ENCODE assay signal across 19 cellular contexts in the genomic region with DNA sequence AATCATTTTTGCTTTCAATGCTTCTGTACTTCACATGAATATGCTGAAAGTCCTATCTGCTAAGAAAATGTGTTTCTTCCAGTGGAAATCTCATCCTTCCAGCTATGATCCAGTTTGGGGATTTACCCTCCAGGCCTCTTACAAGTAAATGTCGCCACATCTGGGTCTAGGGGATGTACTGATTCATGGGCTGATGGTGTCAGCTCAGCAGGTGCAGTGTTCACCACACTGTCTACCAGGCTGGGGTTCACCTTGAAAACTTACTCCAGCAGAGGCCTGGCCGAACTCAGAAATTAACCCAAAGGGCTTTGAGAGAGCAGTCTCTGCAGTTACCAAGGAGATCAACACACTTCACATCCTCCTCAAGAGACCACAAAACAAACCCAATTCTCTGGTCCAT.
A peak's percentile ranks its signal among the peaks of the same experiment; 100 is the strongest.
DNase-seq lines count a peak whose midpoint lies in the region; ATAC-seq and TF ChIP-seq lines count a peak whose summit lies in the region.
"Had no signal": no experiment of that assay in that cellular context is flagged by ENCODE, and none has a peak within 500 bp of the region (broad histone marks: within the 10 kb centered on the region; RNA-seq: fewer than 3 reads in every experiment).

No MANE protein-coding gene starts in this region.

- H2BK15ac ChIP-seq in mesenchymal stem cell (ENCODE audit: low read depth, poor library complexity, severe bottlenecking) = no peak overlapping the region

- H4K20me1 ChIP-seq in DND-41 (ENCODE audit: insufficient read depth, low read length) (no peaks in the 10 kb centered on the region), GM23248 (ENCODE audit: insufficient read depth) (no peaks in the 10 kb centered on the region)
- H4K20me1 ChIP-seq: BLaER1 had no signal

- H3K9ac ChIP-seq in DND-41 (ENCODE audit: low read depth, low read length) (no peak overlapping the region), mesenchymal stem cell (ENCODE audit: low read length) (no peak overlapping the region), GM23248 (no peak overlapping the region)
- H3K9ac ChIP-seq: BLaER1 had no signal

- no peak overlapping the region for H3K4me3 Mint-ChIP-seq in HFFc6
- H3K4me3 Mint-ChIP-seq: CD14-positive monocyte; CD4-positive, CD25-positive, alpha-beta regulatory T cell; CD8-positive, alpha-beta T cell had no signal

- H3K9me3 ChIP-seq in DND-41 (ENCODE audit: insufficient read depth, low read length, severe bottlenecking) (no peaks in the 10 kb centered on the region), mesenchymal stem cell (ENCODE audit: control insufficient read depth, low read length) (no peaks in the 10 kb centered on the region), GM23248 (ENCODE audit: low read depth) (no peaks in the 10 kb centered on the region)
- H3K9me3 ChIP-seq: BE2C, BLaER1, Caco-2 had no signal

- no peak for TF ChIP-seq CTCF in DND-41 (IDR thresholded peaks at IDR 0.05; ENCODE audit: borderline replicate concordance, extremely low read depth, low read length, poor library complexity, severe bottlenecking)
- no peak for TF ChIP-seq CTCF in HFFc6 (IDR thresholded peaks at IDR 0.05)

- peak overlapping the region; percentile 17 for H2AK5ac ChIP-seq in mesenchymal stem cell (ENCODE audit: low read length, severe bottlenecking)

- H3K36me3 ChIP-seq in DND-41 (ENCODE audit: insufficient read depth, low read length) (no peaks in the 10 kb centered on the region), mesenchymal stem cell (ENCODE audit: control insufficient read depth in 1 of 2, insufficient read depth in 2 of 2, low read depth in 1 of 2, low read length in 2 of 2) (peaks cover 11 to 62% of the 10 kb centered on the region in 2 experiments), GM23248 (ENCODE audit: low read depth) (no peaks in the 10 kb centered on the region; the same call in 1 of the 2 replicates)
- H3K36me3 ChIP-seq: BE2C, BLaER1 had no signal

- no peak overlapping the region for H2BK120ac ChIP-seq in mesenchymal stem cell (ENCODE audit: low read depth, low read length)

- no peak overlapping the region for H2AFZ ChIP-seq in DND-41 (ENCODE audit: low read depth, low read length)
- H2AFZ ChIP-seq in mesenchymal stem cell (ENCODE audit: low read depth, low read length) = no peak overlapping the region
- no peak overlapping the region for H2AFZ ChIP-seq in GM23248

- H3K27me3 Mint-ChIP-seq in HFFc6 (ENCODE audit: insufficient read depth) = peaks cover 1% of the 10 kb centered on the region
- H3K27me3 Mint-ChIP-seq: CD4-positive, CD25-positive, alpha-beta regulatory T cell had no signal

- H4K91ac ChIP-seq in mesenchymal stem cell (ENCODE audit: low read length) = no peak overlapping the region

- peak overlapping the region; percentile 14; the same call in 1 of the 2 replicates for H3K27ac Mint-ChIP-seq in HFFc6
- H3K27ac Mint-ChIP-seq: CD14-positive monocyte; CD8-positive, alpha-beta T cell had no signal

- H3K9me3 Mint-ChIP-seq in HFFc6 = no peaks in the 10 kb centered on the region
- H3K9me3 Mint-ChIP-seq: CD8-positive, alpha-beta T cell had no signal

- H3K18ac ChIP-seq in mesenchymal stem cell (ENCODE audit: low read depth in 1 of 2, low read length in 2 of 2) = no peak overlapping the region

- H2BK5ac ChIP-seq in mesenchymal stem cell (ENCODE audit: low read depth, low read length, poor library complexity, severe bottlenecking) = no peak overlapping the region

- 100% methylated on average over 2 of the region's 2 CpGs for WGBS in mesenchymal stem cell
- 98 to 100% methylated on average over 2 of the region's 2 CpGs for WGBS in GM23248 (ENCODE audit: low coverage in 1 of 2, low lambda C conversion rate in 2 of 2, missing lambda C conversion rate in 2 of 2), 2 experiments

- H3K36me3 Mint-ChIP-seq in HFFc6 (ENCODE audit: low read depth) = peaks cover 56% of the 10 kb centered on the region
- H3K36me3 Mint-ChIP-seq: CD14-positive monocyte had no signal

- no peaks in the 10 kb centered on the region for H3K4me1 ChIP-seq in DND-41 (ENCODE audit: insufficient read depth, low read length)
- peaks cover under 1% of the 10 kb centered on the region for H3K4me1 ChIP-seq in mesenchymal stem cell (ENCODE audit: control insufficient read depth, insufficient read depth, low read depth, low read length)
- H3K4me1 ChIP-seq in GM23248 (ENCODE audit: insufficient read depth) = peaks cover 32% of the 10 kb centered on the region
- H3K4me1 ChIP-seq: BE2C, BLaER1, Caco-2 had no signal

- H3K9me2 ChIP-seq in GM23248 (ENCODE audit: insufficient read depth) = no peaks in the 10 kb centered on the region

- no peak overlapping the region for H3K4ac ChIP-seq in mesenchymal stem cell (ENCODE audit: low read depth in 1 of 2, low read length in 2 of 2)

- H3K4me1 Mint-ChIP-seq in HFFc6 (ENCODE audit: low read depth) = peaks cover 91% of the 10 kb centered on the region
- H3K4me1 Mint-ChIP-seq: CD14-positive monocyte had no signal

- H3K14ac ChIP-seq in mesenchymal stem cell (ENCODE audit: low read length in 2 of 2) = no peak overlapping the region

- H2BK12ac ChIP-seq in mesenchymal stem cell (ENCODE audit: low read length in 2 of 2) = no peak overlapping the region

- in situ Hi-C loops in GM23248 (cut with MboI) = no loop called here

- H4K8ac ChIP-seq in mesenchymal stem cell (ENCODE audit: low read length) = no peak overlapping the region

- peaks cover 38% of the 10 kb centered on the region for H3K79me1 ChIP-seq in mesenchymal stem cell (replicated peaks; ENCODE audit: low read length, poor library complexity, severe bottlenecking)

- no peaks in the 10 kb centered on the region for H3K79me2 ChIP-seq in DND-41 (ENCODE audit: insufficient read depth, low read length)
- peaks cover 98% of the 10 kb centered on the region for H3K79me2 ChIP-seq in GM23248 (ENCODE audit: insufficient read depth)

- peak; percentile 52; the same call in 1 of the 3 replicates for ATAC-seq in DND-41 (ENCODE audit: insufficient read depth, low read depth)
- ATAC-seq: CD8-positive, alpha-beta T cell had no signal

- H3K4me2 ChIP-seq in DND-41 (ENCODE audit: insufficient read depth, low read length) (no peak overlapping the region), mesenchymal stem cell (ENCODE audit: low read length, poor library complexity, severe bottlenecking) (no peak overlapping the region), GM23248 (ENCODE audit: unreplicated experiment) (no peak overlapping the region)
- H3K4me2 ChIP-seq: BLaER1 had no signal

- no peaks in the 10 kb centered on the region for H3K27me3 ChIP-seq in DND-41 (ENCODE audit: insufficient read depth, low read length, poor library complexity)
- H3K27me3 ChIP-seq in mesenchymal stem cell (ENCODE audit: control insufficient read depth in 1 of 2, insufficient read depth in 1 of 2, low read length in 2 of 2) = no peaks in the 10 kb centered on the region
- H3K27me3 ChIP-seq in GM23248 (replicated peaks; ENCODE audit: insufficient read depth) = no peaks in the 10 kb centered on the region
- H3K27me3 ChIP-seq: BE2C, BLaER1 had no signal

- no peak overlapping the region for H3K23ac ChIP-seq in mesenchymal stem cell (ENCODE audit: low read length in 2 of 2)

- H3K27ac ChIP-seq in DND-41 (ENCODE audit: low read length) (no peak overlapping the region), mesenchymal stem cell (ENCODE audit: low read length, poor library complexity, severe bottlenecking) (no peak overlapping the region), GM23248 (no peak overlapping the region)
- H3K27ac ChIP-seq: BLaER1 had no signal

- peaks cover 21% of the 10 kb centered on the region for H3F3A ChIP-seq in GM23248 (ENCODE audit: insufficient read depth)

- H3K4me3 ChIP-seq in DND-41 (ENCODE audit: low read depth in 1 of 2, low read length in 2 of 2) (no peak overlapping the region), mesenchymal stem cell (ENCODE audit: insufficient read depth in 1 of 2, low read depth in 1 of 2, low read length in 2 of 2) (no peak overlapping the region), GM23248 (no peak overlapping the region)
- H3K4me3 ChIP-seq: BLaER1 had no signal

- DNase-seq in DND-41 (no peak), HFFc6 (no peak), mesenchymal stem cell (no peak), NOMO-1 (lab: John Stamatoyannopoulos, UW; ENCODE audit: unreplicated experiment in 2 of 2) (no peak), GM23248 (no peak)
- DNase-seq in activated naive CD4-positive, alpha-beta T cell treated with anti-CD3 and anti-CD28 coated beads, Interleukin-2, amount 50 U/mL, for 16 hours = no peak
- DNase-seq: 8988T; ACHN; BE2C; C1 segment of cervical spinal cord; Caco-2; Calu3; CD4-positive, CD25-positive, alpha-beta regulatory T cell; CD8-positive, alpha-beta T cell; DMS79 treated with DMSO at 0.1 percent for 48 hours; EL; GDM1 had no signal
